Comparison of ENCODE assay signal across 8 cellular contexts in genomic region chr17:66191607-66192377, GRCh38. TPM values are rescaled to one million over a fixed set of nuclear protein-coding genes. Genes with fewer than 3 reads are reported as not detected.
DNase-seq lines count a peak whose midpoint lies in the region; ATAC-seq and TF ChIP-seq lines count a peak whose summit lies in the region.

CEP112 (minus strand) TSS chr17:66192133.

- H3K4me1 Mint-ChIP-seq in dendritic cell treated with granulocyte-macrophage colony-stimulating factor and Interleukin-4, amounts not matched to agents 40 ng/mL and 50 ng/mL, for 4 days (ENCODE audit: low read depth), result no peaks in the 10 kb centered on the region

- H3K4me3 ChIP-seq in left lung, result peak within 1 kb of the TSS; percentile 67 to 72

- DNase-seq in NCI-H446 treated with DMSO at 0.1 percent for 48 hours (lab: John Stamatoyannopoulos, UW) (peak; percentile 1), left lung (peak; percentile 82 to 91), amniotic stem cell (lab: John Stamatoyannopoulos, UW) (no peak)
- peak; percentile 95 for DNase-seq in activated CD4-positive, alpha-beta T cell treated with anti-CD3 and anti-CD28 coated beads, Interleukin-2, amount 50 U/mL, for 1 hour
- DNase-seq in stimulated activated CD4-positive, alpha-beta T cell treated with anti-CD3 and anti-CD28 coated beads, Interleukin-2, amount 100 ng/mL, for 4 hours (ENCODE audit: low read depth), result peak; percentile 86

- peak; percentile 79 for ATAC-seq in GM18502 (IDR thresholded peaks at IDR 0.05; ENCODE audit: poor library complexity, unreplicated experiment)
- ATAC-seq in HG03159 (IDR thresholded peaks at IDR 0.05; ENCODE audit: unreplicated experiment), result peak; percentile 56
- peak; percentile 88 for ATAC-seq in left lung

- H3K4me1 ChIP-seq in left lung, result peaks cover 5 to 22% of the 10 kb centered on the region in 2 donors

- intact Hi-C loops in dendritic cell treated with granulocyte-macrophage colony-stimulating factor and Interleukin-4, amounts not matched to agents 40 ng/mL and 50 ng/mL, for 4 days (cut with micrococcal nuclease), result loop anchor here (10.0 kb wide), 1 partner anchor 283 kb away; no protein-coding TSS in a partner anchor
- intact Hi-C loops in left lung (cut with DNase I), result no loop called here

- peak within 1 kb of the TSS; percentile 58 to 74 for H3K27ac ChIP-seq in left lung

- H3K9me3 ChIP-seq in left lung, result no peaks in the 10 kb centered on the region

- no peak for TF ChIP-seq CTCF in left lung (IDR thresholded peaks at IDR 0.05)

- H3K27ac Mint-ChIP-seq in dendritic cell treated with granulocyte-macrophage colony-stimulating factor and Interleukin-4, amounts not matched to agents 40 ng/mL and 50 ng/mL, for 4 days, result peak within 1 kb of the TSS; percentile 83

- no peaks in the 10 kb centered on the region for H3K36me3 Mint-ChIP-seq in dendritic cell treated with granulocyte-macrophage colony-stimulating factor and Interleukin-4, amounts not matched to agents 40 ng/mL and 50 ng/mL, for 4 days (ENCODE audit: low read depth)

- H3K27me3 ChIP-seq in left lung, result peaks cover 0 to 13% of the 10 kb centered on the region in 2 donors

- H3K4me3 Mint-ChIP-seq in dendritic cell treated with granulocyte-macrophage colony-stimulating factor and Interleukin-4, amounts not matched to agents 40 ng/mL and 50 ng/mL, for 4 days, result peak within 1 kb of the TSS; percentile 79

- H3K27me3 Mint-ChIP-seq in dendritic cell treated with granulocyte-macrophage colony-stimulating factor and Interleukin-4, amounts not matched to agents 40 ng/mL and 50 ng/mL, for 4 days, result no peaks in the 10 kb centered on the region

- no peaks in the 10 kb centered on the region for H3K9me3 Mint-ChIP-seq in dendritic cell treated with granulocyte-macrophage colony-stimulating factor and Interleukin-4, amounts not matched to agents 40 ng/mL and 50 ng/mL, for 4 days

- no peaks in the 10 kb centered on the region for H3K36me3 ChIP-seq in left lung

RNA-seq across cellular contexts. Expression of gene CEP112, which starts in this region (rescaled TPM):
- total RNA-seq in left lung, result 10 to 100 TPM; 23.0 to 23.8 TPM
